In genomic region chr10:116849271-116850057, GRCh38 we compare ENCODE assay signal across 8 cellular contexts. TPM values are rescaled to one million over a fixed set of nuclear protein-coding genes. Genes with fewer than 3 reads are reported as not detected.
DNase-seq lines count a peak whose midpoint lies in the region; ATAC-seq and TF ChIP-seq lines count a peak whose summit lies in the region.

Gene ENO4 (plus strand): TSS chr10:116849499. CDS start chr10:116849567, 68 bp downstream.

- H3K27me3 Mint-ChIP-seq in osteocyte (ENCODE audit: unreplicated experiment): no peaks in the 10 kb centered on the region

- H3K9me3 Mint-ChIP-seq in osteocyte (ENCODE audit: unreplicated experiment): no peaks in the 10 kb centered on the region

- no peaks in the 10 kb centered on the region for H3K36me3 Mint-ChIP-seq in osteocyte (ENCODE audit: unreplicated experiment)

- TF ChIP-seq CTCF in BJ (IDR thresholded peaks at IDR 0.05; ENCODE audit: insufficient read depth, low read depth, low read length): no peak
- no peak for TF ChIP-seq CTCF in osteocyte (IDR thresholded peaks at IDR 0.05)

- H3K36me3 ChIP-seq in BJ (ENCODE audit: control insufficient read depth, insufficient read depth, low read length): no peaks in the 10 kb centered on the region

- peak within 1 kb of the TSS; percentile 88 for H3K4me3 Mint-ChIP-seq in osteocyte (ENCODE audit: unreplicated experiment)

- POLR2A ChIA-PET in BJ (lab: Charles Lee): interaction anchor here (0.6 kb wide), 1 partner anchor 530 kb away, joined by 3 read pairs; no protein-coding TSS in a partner anchor

- H3K27me3 ChIP-seq in BJ (ENCODE audit: control insufficient read depth, insufficient read depth, low read length): peaks cover 1% of the 10 kb centered on the region; the same call in 1 of the 2 replicates

- ATAC-seq in GM18909 (IDR thresholded peaks at IDR 0.05; ENCODE audit: poor library complexity, unreplicated experiment) (peak; percentile 61), HG03095 (IDR thresholded peaks at IDR 0.05; ENCODE audit: unreplicated experiment) (peak; percentile 43), Right ventricle myocardium superior (ENCODE audit: poor library complexity) (peak; percentile 97)

- peaks cover 12% of the 10 kb centered on the region for H3K4me1 Mint-ChIP-seq in osteocyte (ENCODE audit: unreplicated experiment)

- intact Hi-C loops in Right ventricle myocardium superior (cut with DNase I): no loop called here

- H3K4me3 ChIP-seq in BJ (ENCODE audit: low read depth, low read length): peak within 1 kb of the TSS; percentile 87

- CTCF ChIA-PET in BJ (lab: Yijun Ruan, JAX): interaction anchor here (1.2 to 1.6 kb wide), 5 partner anchors 11 to 325 kb away, joined by 3 to 5 read pairs (median 4); no protein-coding TSS in a partner anchor

- DNase-seq in BJ (ENCODE audit: low read depth) (peak; percentile 38), NCI-H446 treated with DMSO at 0.1 percent for 48 hours (lab: John Stamatoyannopoulos, UW) (peak; percentile 48), amniotic epithelial cell (ENCODE audit: low read depth) (peak; percentile 80), Right ventricle myocardium superior (peak; percentile 80), osteocyte (ENCODE audit: extremely low spot score, unreplicated experiment) (peak; percentile 94)
- DNase-seq in activated naive CD4-positive, alpha-beta T cell (lab: John Stamatoyannopoulos, UW): no peak

- H3K27ac Mint-ChIP-seq in osteocyte (ENCODE audit: unreplicated experiment): peak within 1 kb of the TSS; percentile 85

RNA-seq across cellular contexts. Expression of gene ENO4, which starts in this region (rescaled TPM):
- polyA plus RNA-seq in BJ (2011; rRNA removed): 0.28 and 0.29 TPM in 2 replicates
- polyA minus RNA-seq in BJ (2011; rRNA and poly(A)+ RNA removed): 0.36 and 0.38 TPM in 2 replicates
- total RNA-seq in Right ventricle myocardium superior (0.46 TPM), osteocyte (0.70 and 0.76 TPM in 2 replicates)

Comparison
In these comparisons a context has a peak if more than half of its experiments do, and no peak if none do; other contexts are left out.
1. Peak in DNase-seq and H3K4me3 ChIP-seq in BJ; RNA of the gene not detected or under 1 TPM.
2. Peak in DNase-seq and ATAC-seq in Right ventricle myocardium superior; RNA of the gene not detected or under 1 TPM.
3. Peak in DNase-seq in osteocyte; RNA of the gene not detected or under 1 TPM.
4. DNase-seq: peak in NCI-H446 treated with DMSO at 0.1 percent for 48 hours (single experiment) and amniotic epithelial cell (single experiment); none in activated naive CD4-positive, alpha-beta T cell (0 of 4).
5. ATAC-seq: peak in every context shown above with its lines; median percentile 97 in Right ventricle myocardium superior; 61 in GM18909; 43 in HG03095.